22 cellular contexts compared by ENCODE assay signal in genomic region chr2:232513389-232513788, GRCh38. TPM values are rescaled to one million over a fixed set of nuclear protein-coding genes. Genes with fewer than 3 reads are reported as not detected.
DNase-seq lines count a peak whose midpoint lies in the region; ATAC-seq, FAIRE-seq and TF ChIP-seq lines count a peak whose summit lies in the region.
"Had no signal": no experiment of that assay in that cellular context is flagged by ENCODE, and none has a peak within 500 bp of the region (broad histone marks: within the 10 kb centered on the region; RNA-seq: fewer than 3 reads in every experiment).

No MANE protein-coding gene starts in this region.

- H4K20me1 ChIP-seq in H1 (replicated peaks in 1 of 2; ENCODE audit: control insufficient read depth in 1 of 2, insufficient read depth in 2 of 2, low read length in 2 of 2), result no peaks in the 10 kb centered on the region

- ATAC-seq in upper lobe of right lung (no peak), Right ventricle myocardium superior (ENCODE audit: poor library complexity) (no peak)

- no peak overlapping the region for H2BK20ac ChIP-seq in H1 (ENCODE audit: low read length)

- no peak overlapping the region for H3K23ac ChIP-seq in H1 (ENCODE audit: insufficient read length)

- no peak overlapping the region for H2BK15ac ChIP-seq in H1 (ENCODE audit: low read length)

- no peak for TF ChIP-seq POLR2A in H1 (IDR thresholded peaks at IDR 0.05; ENCODE audit: control extremely low read depth in 1 of 2, low read depth in 2 of 2, low read length in 2 of 2)

- H3K79me2 ChIP-seq in H1 (ENCODE audit: control insufficient read depth in 1 of 2, insufficient read depth in 2 of 2, low read length in 2 of 2), result no peaks in the 10 kb centered on the region

- H4K8ac ChIP-seq in H1 (ENCODE audit: extremely low read depth, insufficient read depth, low read length), result no peak overlapping the region

- H3K9ac ChIP-seq in H1 (replicated peaks in 1 of 4; ENCODE audit: extremely low read depth in 1 of 4, low read depth in 3 of 4, low read length in 3 of 4), result no peak overlapping the region

- no peak overlapping the region for H3K4me2 ChIP-seq in H1 (ENCODE audit: insufficient read depth in 1 of 2, low read depth in 2 of 2, low read length in 2 of 2)

- H3K27me3 ChIP-seq in H1 (replicated peaks in 1 of 4; ENCODE audit: control insufficient read depth in 3 of 4, extremely low read depth in 1 of 4, insufficient read depth in 3 of 4, low read length in 3 of 4) (no peaks in the 10 kb centered on the region; a peak in 1 of 7 replicates), upper lobe of right lung (no peaks in the 10 kb centered on the region)
- H3K27me3 ChIP-seq: BE2C had no signal

- no peaks in the 10 kb centered on the region for H3K4me1 ChIP-seq in HEK293 (ENCODE audit: control insufficient read depth, insufficient read depth, low read length)
- H3K4me1 ChIP-seq in H1 (replicated peaks in 1 of 4; ENCODE audit: control insufficient read depth in 3 of 4, insufficient read depth in 4 of 4, low read length in 3 of 4), result peaks cover 0 to 7% (median 2%) of the 10 kb centered on the region in 4 experiments; a peak in 2 of 7 replicates
- H3K4me1 ChIP-seq in upper lobe of right lung, result no peaks in the 10 kb centered on the region
- H3K4me1 ChIP-seq: HAP-1 had no signal

- H2BK12ac ChIP-seq in H1 (ENCODE audit: low read depth, low read length), result no peak overlapping the region

- DNase-seq in NCI-H69 (lab: John Stamatoyannopoulos, UW), result peak; percentile 22
- no peak for DNase-seq in H1 (ENCODE audit: low read depth in 1 of 2, low spot score in 2 of 2)
- DNase-seq in COLO829 (ENCODE audit: low spot score), result no peak
- no peak for DNase-seq in upper lobe of right lung
- no peak for DNase-seq in Right ventricle myocardium superior
- DNase-seq: ACHN; C1 segment of cervical spinal cord; Caco-2; CD4-positive, CD25-positive, alpha-beta regulatory T cell; CD8-positive, alpha-beta memory T cell; HFFc6 had no signal

- H4K91ac ChIP-seq in H1 (replicated peaks; ENCODE audit: insufficient read length, low read length), result no peak overlapping the region

- intact Hi-C loops in upper lobe of right lung (cut with DNase I) (no loop called here), Right ventricle myocardium superior (cut with DNase I) (no loop called here)

- CTCF ChIA-PET in HEK293 (lab: Yijun Ruan, JAX), result interaction anchor here (1.7 kb wide), 2 partner anchors 9 to 11 kb away, joined by 4 to 5 read pairs; no protein-coding TSS in a partner anchor
- CTCF ChIA-PET in H1 (lab: Charles Lee; ENCODE audit: partially characterized antibody), result interaction anchor here (0.9 to 10.8 kb wide), 8 partner anchors 9 to 74 kb away, joined by 3 to 176 read pairs (median 6); partner anchors contain the start of genes CHRND and PRSS56

- no peaks in the 10 kb centered on the region for H3K36me3 ChIP-seq in HEK293 (ENCODE audit: control insufficient read depth in 2 of 2, insufficient read depth in 1 of 2, low read length in 2 of 2)
- no peaks in the 10 kb centered on the region for H3K36me3 ChIP-seq in H1 (ENCODE audit: control insufficient read depth in 2 of 4, insufficient read depth in 4 of 4, low read length in 3 of 4)
- H3K36me3 ChIP-seq in upper lobe of right lung, result no peaks in the 10 kb centered on the region
- H3K36me3 ChIP-seq: BE2C, HAP-1 had no signal

- no peak overlapping the region for H3K14ac ChIP-seq in H1 (ENCODE audit: insufficient read length)

- no peak overlapping the region for H3K56ac ChIP-seq in H1 (replicated peaks; ENCODE audit: insufficient read length, low read depth, low read length)

- TF ChIP-seq EP300 in H1 (IDR thresholded peaks at IDR 0.05; ENCODE audit: borderline replicate concordance in 1 of 2, low read depth in 2 of 2, low read length in 2 of 2), result no peak

- H2BK120ac ChIP-seq in H1 (replicated peaks; ENCODE audit: low read depth, low read length), result no peak overlapping the region

- no peak overlapping the region for H2AK5ac ChIP-seq in H1 (ENCODE audit: low read depth, low read length)

- no peak overlapping the region for H4K5ac ChIP-seq in H1 (ENCODE audit: insufficient read length, low read depth, low read length)

- peaks cover 2% of the 10 kb centered on the region; the same call in 1 of the 2 replicates for H3K23me2 ChIP-seq in H1 (ENCODE audit: low read depth, low read length)

- H3K9me3 ChIP-seq in HEK293 (ENCODE audit: control insufficient read depth, insufficient read depth, low read depth, low read length) (no peaks in the 10 kb centered on the region), H1 (ENCODE audit: insufficient read depth in 2 of 2, low read depth in 1 of 2, low read length in 1 of 2) (no peaks in the 10 kb centered on the region), upper lobe of right lung (no peaks in the 10 kb centered on the region)
- H3K9me3 ChIP-seq: BE2C, Caco-2, HAP-1 had no signal

- no peak overlapping the region for H2BK5ac ChIP-seq in H1 (ENCODE audit: low read depth, low read length)

- TF ChIP-seq CTCF in HEK293 (tag by site-specific recombination; IDR thresholded peaks at IDR 0.05) (no peak), H1 (IDR thresholded peaks at IDR 0.05; ENCODE audit: control extremely low read depth in 1 of 3, insufficient read depth in 1 of 3, low read depth in 1 of 3, low read length in 3 of 3) (no peak), upper lobe of right lung (IDR thresholded peaks at IDR 0.05) (no peak)

- no peak overlapping the region for H3K27ac ChIP-seq in HEK293 (ENCODE audit: extremely low read depth, low read depth, low read length)
- H3K27ac ChIP-seq in H1 (ENCODE audit: low read depth, low read length), result no peak overlapping the region
- no peak overlapping the region for H3K27ac ChIP-seq in upper lobe of right lung

- H3K18ac ChIP-seq in H1 (ENCODE audit: extremely low read depth, low read length), result no peak overlapping the region

- WGBS in H1 (ENCODE audit: extremely low coverage in 1 of 2, insufficient coverage in 1 of 2, insufficient read length in 1 of 2, insufficient replicate concordance in 2 of 2, low coverage in 1 of 2, low lambda C conversion rate in 2 of 2, missing lambda C conversion rate in 1 of 2), 2 experiments, result 81% methylated on average over 3 of the region's 3 CpGs; no CpG with 5 or more reads in 1 of the 2 experiments

- FAIRE-seq in H1 (lab: Jason Lieb, UNC), result no peak
- FAIRE-seq: A204.1, D721Med, G401.6, GM12891, GM19239, HTR-8/SVneo had no signal

- POLR2A ChIA-PET in HEK293 (lab: Yijun Ruan, JAX), result no interaction called here
- POLR2A ChIA-PET in H1 (lab: Charles Lee; ENCODE audit: partially characterized antibody), result interaction anchor here (0.9 kb wide), 1 partner anchor 94 kb away, joined by 3 read pairs; no protein-coding TSS in a partner anchor

- no peak overlapping the region for H2AFZ ChIP-seq in H1 (ENCODE audit: low read length)

- H3K79me1 ChIP-seq in H1 (ENCODE audit: low read depth, low read length), result no peaks in the 10 kb centered on the region

- H3K4ac ChIP-seq in H1 (replicated peaks; ENCODE audit: insufficient read length, low read depth, low read length), result no peak overlapping the region

- H3K4me3 ChIP-seq in HEK293 (ENCODE audit: low read depth, low read length) (no peak overlapping the region), H1 (ENCODE audit: extremely low read depth in 1 of 4, insufficient read depth in 2 of 4, low read depth in 3 of 4, low read length in 4 of 4) (no peak overlapping the region), upper lobe of right lung (no peak overlapping the region)
- H3K4me3 ChIP-seq: HAP-1 had no signal

- no peak for TF ChIP-seq RAD21 in H1 (IDR thresholded peaks at IDR 0.05 in 1 of 2, conservative IDR thresholded peaks at IDR 0.05 in 1 of 2; ENCODE audit: low read depth in 2 of 2, low read length in 2 of 2)

RNA-seq across cellular contexts. Expression of gene PRSS56, which starts 6.8 kb away (rescaled TPM):
- not detected in 2 replicates for total RNA-seq in H1 (2021; fragmentation: NEBNext Ultra II Directional; extraction: Animal tissue kit (Norgen Biotek cat#: 25700))
- polyA plus RNA-seq in H1 (2011; rRNA removed), result 0.03 and 0.11 TPM in 2 replicates
- polyA plus RNA-seq in H1 (2011; cell fraction: cytosol; rRNA removed), result 0.09 TPM
- 0.14 TPM for polyA plus RNA-seq in H1 (2011; cell fraction: nucleus; rRNA removed)
- 0.17 TPM in 1 of 4 replicates, not detected in the others for polyA plus RNA-seq in H1 (2012, experiment 1 of 2)
- polyA plus RNA-seq in H1 (2012, experiment 2 of 2), result not detected
- polyA plus RNA-seq in H1 (2013, experiment 1 of 2), result not detected
- not detected for polyA plus RNA-seq in H1 (2013, experiment 2 of 2)
- polyA minus RNA-seq in H1 (2011; rRNA and poly(A)+ RNA removed), result not detected in 2 replicates
- polyA minus RNA-seq in H1 (2011; cell fraction: cytosol; rRNA and poly(A)+ RNA removed), result not detected
- not detected for polyA minus RNA-seq in H1 (2011; cell fraction: nucleus; rRNA and poly(A)+ RNA removed)
- not detected for total RNA-seq in upper lobe of right lung
- total RNA-seq in Right ventricle myocardium superior, result 0.19 TPM
- total RNA-seq: Caco-2; CD4-positive, CD25-positive, alpha-beta regulatory T cell; CD8-positive, alpha-beta memory T cell; H4; HFFc6 had no signal
- polyA plus RNA-seq: CD4-positive, CD25-positive, alpha-beta regulatory T cell; CD8-positive, alpha-beta memory T cell; IgD-negative memory B cell had no signal

RNA-seq across cellular contexts. Expression of gene CHRND, which starts 12.6 kb away (rescaled TPM):
- not detected in 2 replicates for total RNA-seq in H1 (2021; fragmentation: NEBNext Ultra II Directional; extraction: Animal tissue kit (Norgen Biotek cat#: 25700))
- 0.11 and 0.24 TPM in 2 replicates for polyA plus RNA-seq in H1 (2011; rRNA removed)
- polyA plus RNA-seq in H1 (2011; cell fraction: cytosol; rRNA removed), result 0.21 TPM
- 0.40 TPM for polyA plus RNA-seq in H1 (2011; cell fraction: nucleus; rRNA removed)
- polyA plus RNA-seq in H1 (2012, experiment 1 of 2), result 0.09 to 0.27 TPM (median 0.13 TPM) in 3 of 4 replicates, not detected in the other
- 0.35 TPM for polyA plus RNA-seq in H1 (2012, experiment 2 of 2)
- 0.12 TPM for polyA plus RNA-seq in H1 (2013, experiment 1 of 2)
- 0.11 TPM for polyA plus RNA-seq in H1 (2013, experiment 2 of 2)
- polyA minus RNA-seq in H1 (2011; rRNA and poly(A)+ RNA removed), result 0.06 TPM in 1 of 2 replicates, not detected in the other
- polyA minus RNA-seq in H1 (2011; cell fraction: cytosol; rRNA and poly(A)+ RNA removed), result not detected
- not detected for polyA minus RNA-seq in H1 (2011; cell fraction: nucleus; rRNA and poly(A)+ RNA removed)
- total RNA-seq in upper lobe of right lung (not detected), Right ventricle myocardium superior (not detected)
- total RNA-seq: Caco-2; CD4-positive, CD25-positive, alpha-beta regulatory T cell; CD8-positive, alpha-beta memory T cell; H4; HFFc6 had no signal
- polyA plus RNA-seq: CD4-positive, CD25-positive, alpha-beta regulatory T cell; CD8-positive, alpha-beta memory T cell; IgD-negative memory B cell had no signal

RNA-seq across cellular contexts. Expression of gene ECEL1, which starts 25.8 kb away (rescaled TPM):
- total RNA-seq in H1 (2021; fragmentation: NEBNext Ultra II Directional; extraction: Animal tissue kit (Norgen Biotek cat#: 25700)), result 6.5 and 7.7 TPM in 2 replicates
- polyA plus RNA-seq in H1 (2011; rRNA removed), result 20.2 and 27.9 TPM in 2 replicates
- polyA plus RNA-seq in H1 (2011; cell fraction: cytosol; rRNA removed), result 18.1 TPM
- 86.7 TPM for polyA plus RNA-seq in H1 (2011; cell fraction: nucleus; rRNA removed)
- 5.2 to 12.4 TPM (median 10.2 TPM) in 4 replicates for polyA plus RNA-seq in H1 (2012, experiment 1 of 2)
- 9.9 TPM for polyA plus RNA-seq in H1 (2012, experiment 2 of 2)
- polyA plus RNA-seq in H1 (2013, experiment 1 of 2), result 8.7 TPM
- 7.6 TPM for polyA plus RNA-seq in H1 (2013, experiment 2 of 2)
- polyA minus RNA-seq in H1 (2011; rRNA and poly(A)+ RNA removed), result 7.0 and 9.2 TPM in 2 replicates
- polyA minus RNA-seq in H1 (2011; cell fraction: cytosol; rRNA and poly(A)+ RNA removed), result 7.3 TPM
- 11.7 TPM for polyA minus RNA-seq in H1 (2011; cell fraction: nucleus; rRNA and poly(A)+ RNA removed)
- not detected for total RNA-seq in upper lobe of right lung
- total RNA-seq in Right ventricle myocardium superior, result not detected
- total RNA-seq: CD4-positive, CD25-positive, alpha-beta regulatory T cell; CD8-positive, alpha-beta memory T cell; H4; HFFc6 had no signal
- polyA plus RNA-seq: CD4-positive, CD25-positive, alpha-beta regulatory T cell; CD8-positive, alpha-beta memory T cell; IgD-negative memory B cell had no signal

RNA-seq across cellular contexts. Expression of gene CHRNG, which starts 26.1 kb away (rescaled TPM):
- total RNA-seq in H1 (2021; fragmentation: NEBNext Ultra II Directional; extraction: Animal tissue kit (Norgen Biotek cat#: 25700)), result not detected in 2 replicates
- 0.05 TPM in 2 replicates for polyA plus RNA-seq in H1 (2011; rRNA removed)
- 0.08 TPM for polyA plus RNA-seq in H1 (2011; cell fraction: cytosol; rRNA removed)
- 0.14 TPM for polyA plus RNA-seq in H1 (2011; cell fraction: nucleus; rRNA removed)
- polyA plus RNA-seq in H1 (2012, experiment 1 of 2), result 0.09 to 0.12 TPM in 2 of 4 replicates, not detected in the others
- not detected for polyA plus RNA-seq in H1 (2012, experiment 2 of 2)
- 0.02 TPM for polyA plus RNA-seq in H1 (2013, experiment 1 of 2)
- polyA plus RNA-seq in H1 (2013, experiment 2 of 2), result not detected
- polyA minus RNA-seq in H1 (2011; rRNA and poly(A)+ RNA removed), result not detected in 2 replicates
- not detected for polyA minus RNA-seq in H1 (2011; cell fraction: cytosol; rRNA and poly(A)+ RNA removed)
- not detected for polyA minus RNA-seq in H1 (2011; cell fraction: nucleus; rRNA and poly(A)+ RNA removed)
- total RNA-seq in upper lobe of right lung (not detected), Right ventricle myocardium superior (not detected)
- total RNA-seq: Caco-2; CD4-positive, CD25-positive, alpha-beta regulatory T cell; CD8-positive, alpha-beta memory T cell; H4; HFFc6 had no signal
- polyA plus RNA-seq: CD8-positive, alpha-beta memory T cell; IgD-negative memory B cell had no signal

RNA-seq across cellular contexts. Expression of gene TIGD1, which starts 37.0 kb away (rescaled TPM):
- total RNA-seq in H1 (2021; fragmentation: NEBNext Ultra II Directional; extraction: Animal tissue kit (Norgen Biotek cat#: 25700)), result 7.9 and 8.3 TPM in 2 replicates
- polyA plus RNA-seq in H1 (2011; rRNA removed), result 4.2 and 4.7 TPM in 2 replicates
- 6.3 TPM for polyA plus RNA-seq in H1 (2011; cell fraction: cytosol; rRNA removed)
- 7.5 TPM for polyA plus RNA-seq in H1 (2011; cell fraction: nucleus; rRNA removed)
- 4.8 to 7.0 TPM (median 5.5 TPM) in 4 replicates for polyA plus RNA-seq in H1 (2012, experiment 1 of 2)
- polyA plus RNA-seq in H1 (2012, experiment 2 of 2), result 1.2 TPM
- polyA plus RNA-seq in H1 (2013, experiment 1 of 2), result 8.7 TPM
- 7.2 TPM for polyA plus RNA-seq in H1 (2013, experiment 2 of 2)
- polyA minus RNA-seq in H1 (2011; rRNA and poly(A)+ RNA removed), result 5.9 and 6.4 TPM in 2 replicates
- 4.4 TPM for polyA minus RNA-seq in H1 (2011; cell fraction: cytosol; rRNA and poly(A)+ RNA removed)
- polyA minus RNA-seq in H1 (2011; cell fraction: nucleus; rRNA and poly(A)+ RNA removed), result 25.9 TPM
- total RNA-seq in upper lobe of right lung (3.9 TPM), Right ventricle myocardium superior (1.7 TPM)
